8 cellular contexts compared by ENCODE assay signal in genomic region chrX:103211012-103211715, GRCh38. TPM values are rescaled to one million over a fixed set of nuclear protein-coding genes. Genes with fewer than 3 reads are reported as not detected.
DNase-seq lines count a peak whose midpoint lies in the region; ATAC-seq and TF ChIP-seq lines count a peak whose summit lies in the region.

No MANE protein-coding gene starts in this region.

- no peaks in the 10 kb centered on the region for H3K4me1 ChIP-seq in IMR-90 (ENCODE audit: control insufficient read depth, insufficient read depth, low read length)
- H3K4me1 ChIP-seq in liver (ENCODE audit: control insufficient read depth in 4 of 4, insufficient read depth in 4 of 4, low read length in 3 of 4) = no peaks in the 10 kb centered on the region

- H2BK5ac ChIP-seq in IMR-90 (ENCODE audit: low read depth, low read length, poor library complexity, severe bottlenecking) = no peak overlapping the region

- H3K4ac ChIP-seq in IMR-90 (ENCODE audit: low read depth, low read length) = no peak overlapping the region

- H3K27ac ChIP-seq in IMR-90 (ENCODE audit: insufficient read depth, low read length) (no peak overlapping the region), liver (ENCODE audit: low read depth in 1 of 2, low read length in 2 of 2) (no peak overlapping the region), substantia nigra (ENCODE audit: low read depth, low read length, poor library complexity, severe bottlenecking) (no peak overlapping the region)

- DNase-seq in NCI-H524 (lab: John Stamatoyannopoulos, UW) (peak; percentile 4 to 56), NCI-H524 treated with DMSO at 0.1 percent for 48 hours (lab: John Stamatoyannopoulos, UW) (no peak), IMR-90 (peak; percentile 34), cardiac fibroblast (ENCODE audit: low read depth in 2 of 2) (peak; percentile 59 to 60), substantia nigra (lab: John Stamatoyannopoulos, UW) (peak in 33 of 49 donors; percentile 0 to 56 (median 10))

- no peak overlapping the region for H3K4me2 ChIP-seq in IMR-90 (ENCODE audit: low read depth, low read length)

- H3K56ac ChIP-seq in IMR-90 (ENCODE audit: extremely low read depth, insufficient read depth, low read length) = no peak overlapping the region

- H3K9ac ChIP-seq in IMR-90 (ENCODE audit: low read depth, low read length) (no peak overlapping the region), liver (ENCODE audit: low read depth in 1 of 2, low read length in 2 of 2) (no peak overlapping the region)

- no peaks in the 10 kb centered on the region for H3K79me1 ChIP-seq in IMR-90 (ENCODE audit: low read depth in 1 of 2, low read length in 2 of 2)

- no peak overlapping the region for H2AFZ ChIP-seq in IMR-90 (replicated peaks; ENCODE audit: low read length, poor library complexity)

- BruUV-seq in IMR-90 (replicated peaks; lab: Mats Ljungman, UMichigan) = no TSS peak

- POLR2A ChIA-PET in IMR-90 (lab: Charles Lee; ENCODE audit: unreplicated experiment) = no interaction called here

- H2AK9ac ChIP-seq in IMR-90 (replicated peaks; ENCODE audit: low read depth, low read length, poor library complexity) = no peak overlapping the region

- in situ Hi-C loops in IMR-90 (cut with MboI; ENCODE audit: low sequenced_read_pairs) = loop anchor here (10.0 kb wide), 1 partner anchor 254 kb away; no protein-coding TSS in a partner anchor

- no peak overlapping the region for H2BK20ac ChIP-seq in IMR-90 (ENCODE audit: low read depth, low read length)

- TF ChIP-seq RAD21 in IMR-90 (IDR thresholded peaks at IDR 0.05; ENCODE audit: low read length) (peak; percentile 49), liver (IDR thresholded peaks at IDR 0.05) (peak; percentile 61 to 74)

- no peaks in the 10 kb centered on the region for H3K9me1 ChIP-seq in IMR-90 (ENCODE audit: insufficient read depth, low read length)

- no peak overlapping the region for H2BK120ac ChIP-seq in IMR-90 (ENCODE audit: low read depth, low read length)

- H3K4me3 ChIP-seq in IMR-90 (ENCODE audit: insufficient read depth, low read depth, low read length) = no peak overlapping the region
- H3K4me3 ChIP-seq in cardiac fibroblast (replicated peaks in 1 of 2; ENCODE audit: low read depth in 2 of 2, low read length in 2 of 2) = no peak overlapping the region
- no peak overlapping the region for H3K4me3 ChIP-seq in liver (ENCODE audit: low read depth in 1 of 3, low read length in 3 of 3)

- no peaks in the 10 kb centered on the region for H4K20me1 ChIP-seq in IMR-90 (ENCODE audit: insufficient read depth, low read length)

- intact Hi-C loops in IMR-90 (cut with micrococcal nuclease) = loop anchor here (1.0 to 5.0 kb wide), 3 partner anchors 131 to 278 kb away; no protein-coding TSS in a partner anchor

- TF ChIP-seq POLR2A in IMR-90 (IDR thresholded peaks at IDR 0.05; ENCODE audit: low read depth, low read length) = no peak

- CTCF ChIA-PET in IMR-90 (lab: Yijun Ruan, JAX) = interaction anchor here (0.6 to 1.7 kb wide), 2 partner anchors 14 to 253 kb away, joined by 3 to 5 read pairs; no protein-coding TSS in a partner anchor

- TF ChIP-seq CTCF in IMR-90 (conservative IDR thresholded peaks at IDR 0.05; ENCODE audit: low read depth, low read length) (peak; percentile 54), cardiac fibroblast (IDR thresholded peaks at IDR 0.05; ENCODE audit: low read depth, low read length) (peak; percentile 42), liver (IDR thresholded peaks at IDR 0.05; ENCODE audit: low read depth, low read length, missing input control) (peak; percentile 38)

- H2BK15ac ChIP-seq in IMR-90 (ENCODE audit: low read depth, low read length) = no peak overlapping the region

- peaks cover 9% of the 10 kb centered on the region for H3K27me3 ChIP-seq in IMR-90 (ENCODE audit: control insufficient read depth, insufficient read depth, low read length)
- H3K27me3 ChIP-seq in liver (ENCODE audit: control insufficient read depth in 4 of 4, insufficient read depth in 4 of 4, low read length in 3 of 4) = peaks cover 0 to 3% (median 0%) of the 10 kb centered on the region in 4 donors

- H3K36me3 ChIP-seq in IMR-90 (ENCODE audit: control insufficient read depth, insufficient read depth, low read length) (no peaks in the 10 kb centered on the region), liver (ENCODE audit: control insufficient read depth in 4 of 4, insufficient read depth in 3 of 4, low read depth in 1 of 4, low read length in 3 of 4) (no peaks in the 10 kb centered on the region)

- no peak overlapping the region for H4K91ac ChIP-seq in IMR-90 (ENCODE audit: insufficient read depth, low read depth, low read length)

- ATAC-seq in IMR-90 (ENCODE audit: low read depth) (peak; percentile 66), SK-N-SH treated with all-trans-retinoic acid at 6 μM for 48 hours (peak; percentile 65), GM21723 (IDR thresholded peaks at IDR 0.05; ENCODE audit: unreplicated experiment) (no peak)

- H2AK5ac ChIP-seq in IMR-90 (ENCODE audit: low read depth, low read length) = no peak overlapping the region

- no peak overlapping the region for H3K18ac ChIP-seq in IMR-90 (ENCODE audit: low read depth, low read length)

- no peak overlapping the region for H3K14ac ChIP-seq in IMR-90 (replicated peaks; ENCODE audit: low read depth, low read length)

- no peak overlapping the region for H4K8ac ChIP-seq in IMR-90 (ENCODE audit: low read depth in 2 of 2, low read length in 2 of 2)

- dilution Hi-C loops in IMR-90 (cut with HindIII; ENCODE audit: low sequenced_read_pairs, unreplicated experiment) = no loop called here

- no peak overlapping the region for H3K23ac ChIP-seq in IMR-90 (ENCODE audit: low read depth, low read length)

- H3K9me3 ChIP-seq in IMR-90 (ENCODE audit: control insufficient read depth, insufficient read depth, low read length) (no peaks in the 10 kb centered on the region), liver (ENCODE audit: control insufficient read depth in 4 of 4, low read length in 3 of 4) (no peaks in the 10 kb centered on the region)

- H4K5ac ChIP-seq in IMR-90 (ENCODE audit: low read depth, low read length) = no peak overlapping the region

- WGBS in IMR-90 (ENCODE audit: extremely low coverage in 2 of 2, insufficient read length in 1 of 2), 2 experiments = no CpG with 5 or more reads among the region's 7 CpGs
- WGBS in liver = 29% methylated on average over 7 of the region's 7 CpGs

TF ChIP-seq in IMR-90, 13 proteins besides CTCF, POLR2A, EP300 and RAD21 (continues in another document):
- TF ChIP-seq CEBPB (IDR thresholded peaks at IDR 0.05; ENCODE audit: low read depth, low read length) (no peak), RFX5 (IDR thresholded peaks at IDR 0.05; ENCODE audit: low read depth, low read length) (no peak), NFE2L2 (IDR thresholded peaks at IDR 0.05; ENCODE audit: low read depth, low read length) (no peak)
- TF ChIP-seq, protein P1, sequence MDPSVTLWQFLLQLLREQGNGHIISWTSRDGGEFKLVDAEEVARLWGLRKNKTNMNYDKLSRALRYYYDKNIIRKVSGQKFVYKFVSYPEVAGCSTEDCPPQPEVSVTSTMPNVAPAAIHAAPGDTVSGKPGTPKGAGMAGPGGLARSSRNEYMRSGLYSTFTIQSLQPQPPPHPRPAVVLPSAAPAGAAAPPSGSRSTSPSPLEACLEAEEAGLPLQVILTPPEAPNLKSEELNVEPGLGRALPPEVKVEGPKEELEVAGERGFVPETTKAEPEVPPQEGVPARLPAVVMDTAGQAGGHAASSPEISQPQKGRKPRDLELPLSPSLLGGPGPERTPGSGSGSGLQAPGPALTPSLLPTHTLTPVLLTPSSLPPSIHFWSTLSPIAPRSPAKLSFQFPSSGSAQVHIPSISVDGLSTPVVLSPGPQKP (IDR thresholded peaks at IDR 0.05; ENCODE audit: borderline replicate concordance, low read depth, low read length) = no peak

TF ChIP-seq in liver, 16 proteins besides CTCF, POLR2A, EP300 and RAD21 (continues in another document):
- no peak for TF ChIP-seq HNF4A (conservative IDR thresholded peaks at IDR 0.05)
- TF ChIP-seq MAX (IDR thresholded peaks at IDR 0.05) = no peak
- no peak for TF ChIP-seq TAF1 (conservative IDR thresholded peaks at IDR 0.05)
- TF ChIP-seq, protein P2, sequence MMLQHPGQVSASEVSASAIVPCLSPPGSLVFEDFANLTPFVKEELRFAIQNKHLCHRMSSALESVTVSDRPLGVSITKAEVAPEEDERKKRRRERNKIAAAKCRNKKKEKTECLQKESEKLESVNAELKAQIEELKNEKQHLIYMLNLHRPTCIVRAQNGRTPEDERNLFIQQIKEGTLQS (IDR thresholded peaks at IDR 0.05) = no peak
- TF ChIP-seq FOXA2 (IDR thresholded peaks at IDR 0.05) = no peak
- TF ChIP-seq YY1 (IDR thresholded peaks at IDR 0.05) = no peak
- TF ChIP-seq NR2F2 (IDR thresholded peaks at IDR 0.05) = no peak
- no peak for TF ChIP-seq GABPA (IDR thresholded peaks at IDR 0.05 in 1 of 2, conservative IDR thresholded peaks at IDR 0.05 in 1 of 2)
- no peak for TF ChIP-seq FOXA1 (IDR thresholded peaks at IDR 0.05)
- TF ChIP-seq RXRA (IDR thresholded peaks at IDR 0.05) = no peak

RNA-seq across cellular contexts. Expression of gene BEX4, which starts 3.7 kb away (rescaled TPM):
- total RNA-seq in IMR-90 (2012; rRNA removed) (0.54 and 3.3 TPM in 2 replicates), liver (10 to 100 TPM in 1 of 2 donors, 1 to 10 TPM in 1; 2.0 to 26.5 TPM)
- polyA plus RNA-seq in IMR-90 (2012; rRNA removed) (4.5 and 6.8 TPM in 2 replicates), liver (10 to 100 TPM in 1 of 2 donors, 1 to 10 TPM in 1; 4.3 to 10.8 TPM)
- polyA plus RNA-seq in IMR-90 (2012; cell fraction: cytosol; rRNA removed) = 0.99 and 2.0 TPM in 2 replicates
- 0.36 and 3.7 TPM in 2 replicates for polyA plus RNA-seq in IMR-90 (2012; cell fraction: nucleus; rRNA removed; ENCODE audit: low replicate concordance)

RNA-seq across cellular contexts. Expression of gene TCEAL8, which starts 43.8 kb away (rescaled TPM):
- total RNA-seq in IMR-90 (2012; rRNA removed) = 31.5 and 91.4 TPM in 2 replicates
- polyA plus RNA-seq in IMR-90 (2012; rRNA removed) = 43.7 and 57.6 TPM in 2 replicates
- 5.8 and 10.3 TPM in 2 replicates for polyA plus RNA-seq in IMR-90 (2012; cell fraction: cytosol; rRNA removed)
- 0.87 and 11.4 TPM in 2 replicates for polyA plus RNA-seq in IMR-90 (2012; cell fraction: nucleus; rRNA removed; ENCODE audit: low replicate concordance)
- total RNA-seq in liver = 100 to 1,000 TPM in 1 of 2 donors, 10 to 100 TPM in 1; 11.9 to 109 TPM
- 10 to 100 TPM; 16.5 to 23.9 TPM for polyA plus RNA-seq in liver
